Comparison of ENCODE assay signal across 14 cellular contexts in genomic region chr7:87445897-87446296, GRCh38.
DNase-seq lines count a peak whose midpoint lies in the region; ATAC-seq and TF ChIP-seq lines count a peak whose summit lies in the region.
"Had no signal": no experiment of that assay in that cellular context is flagged by ENCODE, and none has a peak within 500 bp of the region (broad histone marks: within the 10 kb centered on the region; RNA-seq: fewer than 3 reads in every experiment).

No MANE protein-coding gene starts in this region.

- TF ChIP-seq CTCF in GM12864 (IDR thresholded peaks at IDR 0.05; ENCODE audit: low read depth, low read length, missing control alignments) = no peak

- H3K27ac ChIP-seq in substantia nigra (ENCODE audit: low read depth, low read length, poor library complexity, severe bottlenecking) = no peak overlapping the region
- H3K27ac ChIP-seq: HL-60, RWPE1, uterus had no signal

- no peak overlapping the region for H3K4me3 ChIP-seq in GM12864 (ENCODE audit: low read depth, low read length)
- H3K4me3 ChIP-seq: uterus had no signal

- ATAC-seq in GM19395 (IDR thresholded peaks at IDR 0.05; ENCODE audit: unreplicated experiment) (peak; percentile 99), HG02870 (IDR thresholded peaks at IDR 0.05; ENCODE audit: unreplicated experiment) (peak; percentile 94), HG03571 (IDR thresholded peaks at IDR 0.05; ENCODE audit: unreplicated experiment) (peak; percentile 95)
- ATAC-seq: activated CD4-positive, CD25-positive, alpha-beta regulatory T cell treated with anti-CD3 and anti-CD28 coated beads, Interleukin-2, amount 50 U/mL, for 24 hours had no signal

- DNase-seq in GM12864 (ENCODE audit: low read depth) (peak; percentile 21), AML-193 (lab: John Stamatoyannopoulos, UW) (no peak), substantia nigra (lab: John Stamatoyannopoulos, UW) (no peak), NCI-H345 treated with DMSO at 0.1 percent for 48 hours (lab: John Stamatoyannopoulos, UW; ENCODE audit: unreplicated experiment) (no peak)
- DNase-seq in activated CD4-positive, alpha-beta T cell treated with anti-CD3 and anti-CD28 coated beads for 4 hours = no peak
- DNase-seq: foreskin fibroblast, NCI-H187, uterus had no signal
